Comparison of ENCODE assay signal across 24 cellular contexts in the genomic region with DNA sequence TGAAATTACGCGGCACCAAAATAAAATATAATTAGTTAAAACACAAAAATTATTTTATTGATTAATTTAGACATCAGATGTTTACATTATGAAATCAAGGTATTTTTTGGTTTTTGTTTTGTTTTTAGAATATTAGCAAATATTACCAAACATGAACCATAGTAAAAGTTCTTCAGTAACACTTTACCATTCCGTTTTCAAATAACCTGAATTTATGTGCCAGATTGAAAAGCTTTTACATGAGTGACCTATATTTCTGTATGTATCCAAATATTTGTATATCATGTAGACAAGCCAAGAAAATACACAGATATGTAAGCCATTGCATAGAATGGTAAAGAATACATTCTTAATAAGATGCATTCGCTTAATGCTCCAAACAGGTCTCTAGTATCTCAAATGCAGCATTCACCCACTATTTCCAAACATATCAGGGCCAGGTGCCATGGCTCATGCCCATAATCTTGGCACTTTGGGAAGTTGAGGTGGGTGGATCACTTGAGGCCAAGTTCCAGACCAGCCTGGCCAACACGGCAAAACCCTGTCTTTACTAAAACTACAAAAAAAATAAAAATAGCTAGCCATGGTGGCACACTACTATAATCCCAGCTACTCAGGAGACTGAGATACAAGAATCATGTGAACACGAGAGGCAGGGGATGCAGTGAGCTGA.
"Had no signal": no experiment of that assay in that cellular context is flagged by ENCODE, and none has a peak within 500 bp of the region (broad histone marks: within the 10 kb centered on the region; RNA-seq: fewer than 3 reads in every experiment).

No MANE protein-coding gene starts in this region.

- H3K4me1 ChIP-seq: heart right ventricle, left lung had no signal

- H3K27ac ChIP-seq: heart right ventricle, left lung, sigmoid colon, stomach, tibial artery had no signal

- H3K9me3 Mint-ChIP-seq: activated CD8-positive, alpha-beta T cell treated with anti-CD3 and anti-CD28 coated beads for 36 hours; activated T-cell treated with anti-CD3 and anti-CD28 coated beads, Interleukin-2, amount 50 U/mL, for 72 hours; stimulated activated naive B cell treated with anti-CD40 and anti-IgM and Interleukin-4, amounts not matched to agents 10 μg/mL and 1 μg/mL and 100 μg/mL, for 72 hours had no signal

- FAIRE-seq: astrocyte, small intestine had no signal

- H3K9me3 ChIP-seq: left lung, sigmoid colon, stomach, tibial artery had no signal

- H3K4me3 ChIP-seq: lung, tibial artery had no signal

- H3K36me3 ChIP-seq: heart right ventricle, left lung, sigmoid colon, stomach, tibial artery had no signal

- H3K4me1 Mint-ChIP-seq: nephron; stimulated activated naive B cell treated with anti-CD40 and anti-IgM and Interleukin-4, amounts not matched to agents 10 μg/mL and 1 μg/mL and 100 μg/mL, for 72 hours had no signal

- DNase-seq: activated CD4-positive, alpha-beta T cell treated with anti-CD3 and anti-CD28 coated beads, Interleukin-2, amount 50 U/mL, for 1 hour; activated CD4-positive, CD25-positive, alpha-beta regulatory T cell treated with anti-CD3 and anti-CD28 coated beads, Interleukin-2, amount 50 U/mL, for 72 hours; activated CD8-positive, alpha-beta T cell treated with anti-CD3 and anti-CD28 coated beads for 36 hours; activated naive CD4-positive, alpha-beta T cell; activated T-cell treated with anti-CD3 and anti-CD28 coated beads for 4 hours; activated T-cell treated with anti-CD3 and anti-CD28 coated beads, Interleukin-2, amount 50 U/mL, for 72 hours; amniotic stem cell; central memory CD4-positive, alpha-beta T cell; foreskin melanocyte; heart right ventricle; left lung; sigmoid colon; small intestine; stimulated activated CD4-positive, alpha-beta T cell treated with anti-CD3 and anti-CD28 coated beads, Interleukin-1b, Interleukin-23, amount 100 ng/mL, for 48 hours; stimulated activated CD4-positive, alpha-beta T cell treated with anti-CD3 and anti-CD28 coated beads, Interleukin-4, amount 100 ng/mL, for 4 hours; stimulated activated CD8-positive, alpha-beta memory T cell treated with anti-CD3 and anti-CD28 coated beads, Interleukin-4, amount 100 ng/mL, for 48 hours; stimulated activated naive B cell treated with anti-CD40 and anti-IgM and Interleukin-4, amounts not matched to agents 10 μg/mL and 1 μg/mL and 100 μg/mL, for 72 hours; stomach; T-helper 2 cell; tibial artery had no signal

- H3K4me3 Mint-ChIP-seq: activated CD8-positive, alpha-beta T cell treated with anti-CD3 and anti-CD28 coated beads for 36 hours; activated T-cell treated with anti-CD3 and anti-CD28 coated beads, Interleukin-2, amount 50 U/mL, for 72 hours; nephron; stimulated activated naive B cell treated with anti-CD40 and anti-IgM and Interleukin-4, amounts not matched to agents 10 μg/mL and 1 μg/mL and 100 μg/mL, for 72 hours had no signal

- ATAC-seq: activated CD8-positive, alpha-beta T cell treated with anti-CD3 and anti-CD28 coated beads for 36 hours; activated T-cell treated with anti-CD3 and anti-CD28 coated beads, Interleukin-2, amount 50 U/mL, for 72 hours; esophagus mucosa; heart right ventricle; left lung; stimulated activated naive B cell treated with anti-CD40 and anti-IgM and Interleukin-4, amounts not matched to agents 10 μg/mL and 1 μg/mL and 100 μg/mL, for 72 hours had no signal

- H3K27ac Mint-ChIP-seq: activated CD8-positive, alpha-beta T cell treated with anti-CD3 and anti-CD28 coated beads for 36 hours; activated T-cell treated with anti-CD3 and anti-CD28 coated beads, Interleukin-2, amount 50 U/mL, for 72 hours; nephron; stimulated activated naive B cell treated with anti-CD40 and anti-IgM and Interleukin-4, amounts not matched to agents 10 μg/mL and 1 μg/mL and 100 μg/mL, for 72 hours had no signal

- H3K36me3 Mint-ChIP-seq: stimulated activated naive B cell treated with anti-CD40 and anti-IgM and Interleukin-4, amounts not matched to agents 10 μg/mL and 1 μg/mL and 100 μg/mL, for 72 hours had no signal
